1 cellular context compared by ENCODE assay signal in the genomic region with DNA sequence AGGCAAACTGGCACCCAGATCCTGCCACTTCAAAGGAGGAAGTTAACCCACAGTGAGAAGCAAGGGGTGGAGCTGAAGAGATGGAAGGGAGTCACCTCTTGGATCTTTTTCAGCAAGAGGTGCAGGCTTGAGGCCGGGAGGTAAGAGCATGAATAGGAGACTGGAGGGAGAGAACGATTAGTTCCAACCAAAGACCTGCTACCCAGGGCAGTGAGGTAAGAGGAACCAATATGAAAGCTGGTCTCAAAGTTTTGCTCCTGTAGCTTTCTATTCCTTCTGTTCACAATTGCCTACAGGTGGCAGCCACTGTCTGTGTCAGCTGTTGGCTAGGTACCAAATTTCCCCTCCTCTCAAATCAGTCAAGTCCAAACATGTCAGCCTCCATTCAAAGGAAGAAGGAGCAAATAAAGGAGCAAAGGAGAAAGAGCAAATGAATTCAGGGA.
TF ChIP-seq lines count a peak whose summit lies in the region.

No MANE protein-coding gene starts in this region.

TF ChIP-seq in HepG2, 621 proteins besides CTCF, POLR2A, EP300 and RAD21:
- TF ChIP-seq, protein P1, sequence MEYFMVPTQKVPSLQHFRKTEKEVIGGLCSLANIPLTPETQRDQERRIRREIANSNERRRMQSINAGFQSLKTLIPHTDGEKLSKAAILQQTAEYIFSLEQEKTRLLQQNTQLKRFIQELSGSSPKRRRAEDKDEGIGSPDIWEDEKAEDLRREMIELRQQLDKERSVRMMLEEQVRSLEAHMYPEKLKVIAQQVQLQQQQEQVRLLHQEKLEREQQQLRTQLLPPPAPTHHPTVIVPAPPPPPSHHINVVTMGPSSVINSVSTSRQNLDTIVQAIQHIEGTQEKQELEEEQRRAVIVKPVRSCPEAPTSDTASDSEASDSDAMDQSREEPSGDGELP (IDR thresholded peaks at IDR 0.05; ENCODE audit: borderline replicate concordance, low read depth) = peak; percentile 50; the same call in 1 of the 2 replicates
- TF ChIP-seq FOXO1 (CRISPR knock-in tag; IDR thresholded peaks at IDR 0.05) = no peak
- TF ChIP-seq STAG1 (CRISPR knock-in tag; IDR thresholded peaks at IDR 0.05) = peak; percentile 58
